Comparison of ENCODE assay signal across 11 cellular contexts in genomic region chr7:929311-929711, GRCh38. TPM values are rescaled to one million over a fixed set of nuclear protein-coding genes. Genes with fewer than 3 reads are reported as not detected.
DNase-seq lines count a peak whose midpoint lies in the region; TF ChIP-seq lines count a peak whose summit lies in the region.
"Had no signal": no experiment of that assay in that cellular context is flagged by ENCODE, and none has a peak within 500 bp of the region (broad histone marks: within the 10 kb centered on the region; RNA-seq: fewer than 3 reads in every experiment).

No MANE protein-coding gene starts in this region.

- H3K36me3 Mint-ChIP-seq in Calu3 (ENCODE audit: insufficient read depth, unreplicated experiment): peaks cover 87% of the 10 kb centered on the region
- no peaks in the 10 kb centered on the region for H3K36me3 Mint-ChIP-seq in nephron (ENCODE audit: low read depth)

- H3K4me3 Mint-ChIP-seq in Calu3 (ENCODE audit: low read depth, unreplicated experiment) (peak overlapping the region; percentile 53), nephron (no peak overlapping the region)

- DNase-seq in AG10803 (ENCODE audit: low read depth) (peak; percentile 31), Calu3 (no peak), retina (no peak), NCI-H82 (lab: John Stamatoyannopoulos, UW) (no peak), RPMI8226 (no peak), NCI-H526 treated with DMSO at 0.1 percent for 48 hours (lab: John Stamatoyannopoulos, UW) (no peak)
- DNase-seq in effector CD4-positive, alpha-beta T cell: peak; percentile 1
- DNase-seq: NCI-H524, SK-N-SH had no signal

- H3K9me3 Mint-ChIP-seq in Calu3 (ENCODE audit: low read depth, unreplicated experiment) (no peaks in the 10 kb centered on the region), nephron (no peaks in the 10 kb centered on the region)

- no peaks in the 10 kb centered on the region for H3K27me3 Mint-ChIP-seq in Calu3 (ENCODE audit: unreplicated experiment)
- H3K27me3 Mint-ChIP-seq in nephron (ENCODE audit: low read depth): peaks cover 6% of the 10 kb centered on the region

- CTCF ChIA-PET in Calu3 (lab: Charles Lee): interaction anchor here (1.2 to 2.2 kb wide), 5 partner anchors 15 to 64 kb away, joined by 4 to 17 read pairs (median 7); partner anchors contain the start of gene ADAP1

- BruUV-seq in Calu3 (replicated peaks; lab: Mats Ljungman, UMichigan): no TSS peak

- H3K4me1 Mint-ChIP-seq in Calu3 (ENCODE audit: low read depth, unreplicated experiment): peaks cover 55% of the 10 kb centered on the region
- peaks cover 4% of the 10 kb centered on the region for H3K4me1 Mint-ChIP-seq in nephron

- no peak for TF ChIP-seq CTCF in AG10803 (conservative IDR thresholded peaks at IDR 0.05; ENCODE audit: low read length)
- no peak for TF ChIP-seq CTCF in Calu3 (IDR thresholded peaks at IDR 0.05; ENCODE audit: unreplicated experiment)
- no peak for TF ChIP-seq CTCF in nephron (IDR thresholded peaks at IDR 0.05; ENCODE audit: unreplicated experiment in 3 of 3)

- intact Hi-C loops in Calu3 (cut with micrococcal nuclease; ENCODE audit: unreplicated experiment): loop anchor here (2.0 kb wide), 1 partner anchor 15 kb away; no protein-coding TSS in a partner anchor

- H3K27ac Mint-ChIP-seq in Calu3 (ENCODE audit: unreplicated experiment) (peak overlapping the region; percentile 96), nephron (peak overlapping the region in 2 of 3 experiments; percentile 26 to 97)

- no peak overlapping the region for H3K4me3 ChIP-seq in AG10803 (ENCODE audit: low read length)

RNA-seq across cellular contexts. Expression of gene ADAP1, which starts 25.2 kb away (rescaled TPM):
- total RNA-seq in Calu3 (2022): 173 and 220 TPM in 2 replicates

RNA-seq across cellular contexts. Expression of gene COX19, which starts 46.0 kb away (rescaled TPM):
- 37.4 and 39.1 TPM in 2 replicates for total RNA-seq in Calu3 (2022)

RNA-seq across cellular contexts. Expression of gene GET4, which starts 53.0 kb away (rescaled TPM):
- 145 and 167 TPM in 2 replicates for total RNA-seq in Calu3 (2022)

RNA-seq across cellular contexts. Expression of gene CYP2W1, which starts 53.7 kb away (rescaled TPM):
- 0.71 and 1.3 TPM in 2 replicates for total RNA-seq in Calu3 (2022)
- total RNA-seq: M059J had no signal

Comparison
In these comparisons a context has a peak if more than half of its experiments do, and no peak if none do; other contexts are left out.
1. DNase-seq: peak in AG10803 (single experiment) and effector CD4-positive, alpha-beta T cell (single experiment); none in Calu3 (single experiment), retina (single experiment), NCI-H82 (single experiment), RPMI8226 (single experiment) and NCI-H526 treated with DMSO at 0.1 percent for 48 hours (single experiment).